In genomic region chr14:49769171-49769570, GRCh38 we compare ENCODE assay signal across 8 cellular contexts. TPM values are rescaled to one million over a fixed set of nuclear protein-coding genes. Genes with fewer than 3 reads are reported as not detected.
DNase-seq lines count a peak whose midpoint lies in the region; ATAC-seq lines count a peak whose summit lies in the region.

No MANE protein-coding gene starts in this region.

- H3K27ac ChIP-seq in iPS DF 6.9 (ENCODE audit: low read length) = no peak overlapping the region

- peaks cover 2% of the 10 kb centered on the region; the same call in 1 of the 2 replicates for H3K4me1 ChIP-seq in iPS DF 6.9 (ENCODE audit: control insufficient read depth, insufficient read depth, low read length)

- H3K4me3 Mint-ChIP-seq in stimulated activated naive CD8-positive, alpha-beta T cell treated with anti-CD3 and anti-CD28 coated beads, Interleukin-15, Interleukin-2, amounts not matched to agents 100 ng/mL and 50 ng/mL, for 24 hours = peak overlapping the region; percentile 97
- H3K4me3 Mint-ChIP-seq in activated T-helper 1 cell treated with anti-CD3 and anti-CD28 coated beads, Interleukin-12 subunit alpha, Interleukin-12 subunit beta, Interleukin-2, Interleukin-4 antibody, amounts not matched to agents 30 ng/mL and 10 ng/mL and 1 ng/mL, durations not matched to agents 14 hours and 24 hours and 36 hours = peak overlapping the region; percentile 99
- peak overlapping the region; percentile 90 for H3K4me3 Mint-ChIP-seq in stimulated activated effector memory CD8-positive, alpha-beta T cell treated with anti-CD3 and anti-CD28 coated beads, Interleukin-12 subunit alpha, Interleukin-12 subunit beta, amount 100 ng/mL, for 72 hours

- H3K4me3 ChIP-seq in iPS DF 6.9 (ENCODE audit: low read length) = peak overlapping the region; percentile 52; the same call in 1 of the 2 replicates

- ATAC-seq in stimulated activated naive CD8-positive, alpha-beta T cell treated with anti-CD3 and anti-CD28 coated beads, Interleukin-15, Interleukin-2, amounts not matched to agents 100 U/mL and 50 U/mL, for 24 hours = no peak
- ATAC-seq in stimulated activated effector memory CD8-positive, alpha-beta T cell treated with anti-CD3 and anti-CD28 coated beads, Interleukin-12 subunit alpha, Interleukin-12 subunit beta, amount 100 ng/mL, for 72 hours = no peak
- ATAC-seq in HG02852 (IDR thresholded peaks at IDR 0.05; ENCODE audit: unreplicated experiment) (no peak), GM21717 (IDR thresholded peaks at IDR 0.05; ENCODE audit: unreplicated experiment) (no peak)

- H3K27me3 Mint-ChIP-seq in stimulated activated naive CD8-positive, alpha-beta T cell treated with anti-CD3 and anti-CD28 coated beads, Interleukin-15, Interleukin-2, amounts not matched to agents 100 ng/mL and 50 ng/mL, for 24 hours = no peaks in the 10 kb centered on the region
- peaks cover 2% of the 10 kb centered on the region for H3K27me3 Mint-ChIP-seq in activated T-helper 1 cell treated with anti-CD3 and anti-CD28 coated beads, Interleukin-12 subunit alpha, Interleukin-12 subunit beta, Interleukin-2, Interleukin-4 antibody, amounts not matched to agents 30 ng/mL and 10 ng/mL and 1 ng/mL, durations not matched to agents 14 hours and 24 hours and 36 hours (ENCODE audit: insufficient read depth)

- WGBS in iPS DF 6.9 (ENCODE audit: insufficient coverage, insufficient read length) = no CpG with 5 or more reads among the region's 6 CpGs

- no peaks in the 10 kb centered on the region for H3K36me3 ChIP-seq in iPS DF 6.9 (ENCODE audit: control insufficient read depth, insufficient read depth, low read length)

- peaks cover 33% of the 10 kb centered on the region for H3K4me1 Mint-ChIP-seq in stimulated activated naive CD8-positive, alpha-beta T cell treated with anti-CD3 and anti-CD28 coated beads, Interleukin-15, Interleukin-2, amounts not matched to agents 100 ng/mL and 50 ng/mL, for 24 hours (ENCODE audit: low read depth)
- H3K4me1 Mint-ChIP-seq in activated T-helper 1 cell treated with anti-CD3 and anti-CD28 coated beads, Interleukin-12 subunit alpha, Interleukin-12 subunit beta, Interleukin-2, Interleukin-4 antibody, amounts not matched to agents 30 ng/mL and 10 ng/mL and 1 ng/mL, durations not matched to agents 14 hours and 24 hours and 36 hours (ENCODE audit: low read depth) = peaks cover 33% of the 10 kb centered on the region
- H3K4me1 Mint-ChIP-seq in stimulated activated effector memory CD8-positive, alpha-beta T cell treated with anti-CD3 and anti-CD28 coated beads, Interleukin-12 subunit alpha, Interleukin-12 subunit beta, amount 100 ng/mL, for 72 hours = peaks cover 30% of the 10 kb centered on the region

- no peaks in the 10 kb centered on the region for H3K27me3 ChIP-seq in iPS DF 6.9 (ENCODE audit: control insufficient read depth, insufficient read depth, low read length)

- no peaks in the 10 kb centered on the region for H3K9me3 ChIP-seq in iPS DF 6.9 (ENCODE audit: control insufficient read depth, insufficient read depth, low read length)

- H3K36me3 Mint-ChIP-seq in stimulated activated naive CD8-positive, alpha-beta T cell treated with anti-CD3 and anti-CD28 coated beads, Interleukin-15, Interleukin-2, amounts not matched to agents 100 ng/mL and 50 ng/mL, for 24 hours (ENCODE audit: low read depth) = peaks cover 4% of the 10 kb centered on the region
- H3K36me3 Mint-ChIP-seq in activated T-helper 1 cell treated with anti-CD3 and anti-CD28 coated beads, Interleukin-12 subunit alpha, Interleukin-12 subunit beta, Interleukin-2, Interleukin-4 antibody, amounts not matched to agents 30 ng/mL and 10 ng/mL and 1 ng/mL, durations not matched to agents 14 hours and 24 hours and 36 hours (ENCODE audit: low read depth) = peaks cover 6% of the 10 kb centered on the region
- peaks cover 52% of the 10 kb centered on the region for H3K36me3 Mint-ChIP-seq in stimulated activated effector memory CD8-positive, alpha-beta T cell treated with anti-CD3 and anti-CD28 coated beads, Interleukin-12 subunit alpha, Interleukin-12 subunit beta, amount 100 ng/mL, for 72 hours

- H3K9me3 Mint-ChIP-seq in stimulated activated naive CD8-positive, alpha-beta T cell treated with anti-CD3 and anti-CD28 coated beads, Interleukin-15, Interleukin-2, amounts not matched to agents 100 ng/mL and 50 ng/mL, for 24 hours = no peaks in the 10 kb centered on the region
- H3K9me3 Mint-ChIP-seq in activated T-helper 1 cell treated with anti-CD3 and anti-CD28 coated beads, Interleukin-12 subunit alpha, Interleukin-12 subunit beta, Interleukin-2, Interleukin-4 antibody, amounts not matched to agents 30 ng/mL and 10 ng/mL and 1 ng/mL, durations not matched to agents 14 hours and 24 hours and 36 hours = no peaks in the 10 kb centered on the region
- no peaks in the 10 kb centered on the region for H3K9me3 Mint-ChIP-seq in stimulated activated effector memory CD8-positive, alpha-beta T cell treated with anti-CD3 and anti-CD28 coated beads, Interleukin-12 subunit alpha, Interleukin-12 subunit beta, amount 100 ng/mL, for 72 hours

- H3K27ac Mint-ChIP-seq in stimulated activated naive CD8-positive, alpha-beta T cell treated with anti-CD3 and anti-CD28 coated beads, Interleukin-15, Interleukin-2, amounts not matched to agents 100 ng/mL and 50 ng/mL, for 24 hours = peak overlapping the region; percentile 99
- peak overlapping the region; percentile 100 for H3K27ac Mint-ChIP-seq in activated T-helper 1 cell treated with anti-CD3 and anti-CD28 coated beads, Interleukin-12 subunit alpha, Interleukin-12 subunit beta, Interleukin-2, Interleukin-4 antibody, amounts not matched to agents 30 ng/mL and 10 ng/mL and 1 ng/mL, durations not matched to agents 14 hours and 24 hours and 36 hours
- H3K27ac Mint-ChIP-seq in stimulated activated effector memory CD8-positive, alpha-beta T cell treated with anti-CD3 and anti-CD28 coated beads, Interleukin-12 subunit alpha, Interleukin-12 subunit beta, amount 100 ng/mL, for 72 hours = peak overlapping the region; percentile 98

- intact Hi-C loops in activated T-helper 1 cell treated with anti-CD3 and anti-CD28 coated beads, Interleukin-12 subunit alpha, Interleukin-12 subunit beta, Interleukin-2, Interleukin-4 antibody, amounts not matched to agents 30 ng/mL and 10 ng/mL and 1 ng/mL, durations not matched to agents 14 hours and 24 hours and 36 hours (cut with micrococcal nuclease) = loop anchor here (2.0 to 5.0 kb wide), 7 partner anchors 20 to 958 kb away; partner anchors contain the start of genes ARF6, NEMF, SOS2 and VCPKMT

- DNase-seq in stimulated activated naive CD8-positive, alpha-beta T cell treated with anti-CD3 and anti-CD28 coated beads, Interleukin-15, Interleukin-2, amounts not matched to agents 100 U/mL and 50 U/mL, for 24 hours = no peak
- DNase-seq in activated T-helper 1 cell treated with anti-CD3 and anti-CD28 coated beads, Interleukin-12 subunit alpha, Interleukin-12 subunit beta, Interleukin-2, Interleukin-4 antibody, amounts not matched to agents 30 ng/mL and 10 ng/mL and 1 ng/mL, durations not matched to agents 14 hours and 24 hours and 36 hours (ENCODE audit: low spot score) = no peak
- DNase-seq in iPS DF 6.9 (ENCODE audit: low read depth, low spot score) (no peak), NCI-H1436 treated with DMSO at 0.1 percent for 48 hours (lab: John Stamatoyannopoulos, UW) (no peak)
- no peak for DNase-seq in stimulated activated effector memory CD8-positive, alpha-beta T cell treated with anti-CD3 and anti-CD28 coated beads, Interleukin-12 subunit alpha, Interleukin-12 subunit beta, amount 100 ng/mL, for 72 hours (ENCODE audit: low spot score in 2 of 2)

RNA-seq across cellular contexts. Expression of gene KLHDC2, which starts 1.2 kb away (rescaled TPM):
- 23.7 and 26.2 TPM in 2 replicates for total RNA-seq in activated T-helper 1 cell treated with anti-CD3 and anti-CD28 coated beads, Interleukin-12 subunit alpha, Interleukin-12 subunit beta, Interleukin-2, Interleukin-4 antibody, amounts not matched to agents 30 ng/mL and 10 ng/mL and 1 ng/mL, durations not matched to agents 14 hours and 24 hours and 36 hours
